In the genomic region with DNA sequence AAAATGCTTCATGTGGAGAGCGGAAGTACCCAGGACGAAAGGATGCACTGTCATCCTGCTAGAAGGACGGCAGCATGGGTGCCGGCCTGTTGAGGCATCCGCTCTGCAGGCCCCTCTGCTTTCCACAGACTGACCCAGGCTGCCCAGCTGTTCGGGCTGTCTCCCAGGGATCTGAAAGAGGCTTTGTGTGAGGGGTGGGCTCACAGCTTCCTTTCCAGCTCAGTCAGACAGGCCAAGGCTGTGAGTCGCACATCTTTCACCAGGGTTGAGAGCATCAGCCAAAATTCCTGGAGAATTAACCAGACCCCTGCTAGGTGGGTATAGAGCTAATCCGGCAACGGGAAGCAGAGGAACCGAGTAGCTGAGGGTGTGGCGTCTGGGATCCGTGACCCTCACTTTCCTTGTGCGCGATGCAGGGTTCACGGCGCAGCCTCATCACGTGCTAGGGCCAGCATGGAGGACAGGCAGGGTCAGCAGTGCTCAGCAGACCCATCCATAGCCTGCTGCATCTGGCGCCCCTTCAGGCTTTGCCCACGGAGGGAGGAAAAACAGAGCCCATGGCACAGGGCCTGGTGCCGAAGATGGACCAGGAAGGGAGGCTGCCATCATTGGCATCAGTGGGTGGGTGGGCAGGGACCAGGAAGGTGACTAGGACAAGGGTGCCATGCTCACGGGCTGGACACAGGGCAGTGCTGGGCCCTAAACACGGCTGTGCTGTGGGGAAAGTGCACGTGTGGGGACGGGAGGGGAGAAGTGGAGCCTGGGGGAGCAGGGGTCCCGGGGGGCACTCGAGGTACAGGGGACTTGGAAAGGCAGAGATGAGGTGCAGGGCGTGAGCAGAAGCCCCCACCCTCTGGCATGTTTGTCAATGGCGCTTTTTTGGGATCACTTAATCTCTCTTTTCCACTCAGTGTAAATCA, we compare ENCODE assay signal across 24 cellular contexts. TPM values are rescaled to one million over a fixed set of nuclear protein-coding genes. Genes with fewer than 3 reads are reported as not detected.
DNase-seq lines count a peak whose midpoint lies in the region; ATAC-seq and TF ChIP-seq lines count a peak whose summit lies in the region.
"Had no signal": no experiment of that assay in that cellular context is flagged by ENCODE, and none has a peak within 500 bp of the region (broad histone marks: within the 10 kb centered on the region; RNA-seq: fewer than 3 reads in every experiment).

No MANE protein-coding gene starts in this region.

- peak overlapping the region; percentile 33 for H2BK12ac ChIP-seq in neuronal stem cell (ENCODE audit: low read length)

- H3K4me1 ChIP-seq in IMR-90 (ENCODE audit: control insufficient read depth, insufficient read depth, low read length) (peaks cover 18% of the 10 kb centered on the region), neuronal stem cell (ENCODE audit: control insufficient read depth in 2 of 2, insufficient read depth in 1 of 2, low read depth in 1 of 2, low read length in 2 of 2) (peaks cover 14 to 20% of the 10 kb centered on the region in 2 donors), esophagus muscularis mucosa (peaks cover 0 to 30% (median 26%) of the 10 kb centered on the region in 4 donors), body of pancreas (peaks cover 16% of the 10 kb centered on the region)
- H3K4me1 ChIP-seq: testis had no signal

- peak overlapping the region; percentile 43; the same call in 1 of the 2 replicates for H3K4ac ChIP-seq in IMR-90 (ENCODE audit: low read depth, low read length)
- peak overlapping the region; percentile 1 for H3K4ac ChIP-seq in neuronal stem cell (ENCODE audit: low read length)

- H2BK15ac ChIP-seq in IMR-90 (ENCODE audit: low read depth, low read length) = no peak overlapping the region
- no peak overlapping the region for H2BK15ac ChIP-seq in neuronal stem cell (ENCODE audit: low read length)

- peaks cover 16% of the 10 kb centered on the region for H3K9me1 ChIP-seq in IMR-90 (ENCODE audit: insufficient read depth, low read length)

- peak; percentile 28; the same call in 1 of the 2 replicates for ATAC-seq in IMR-90 (ENCODE audit: low read depth)
- no peak for ATAC-seq in body of pancreas
- ATAC-seq: activated CD4-positive, alpha-beta T cell treated with anti-CD3 and anti-CD28 coated beads for 36 hours; activated naive CD4-positive, alpha-beta T cell treated with anti-CD3 and anti-CD28 coated beads, Interleukin-2, amount 50 U/mL, for 72 hours; gastroesophageal sphincter; natural killer cell treated with Interleukin-12 subunit alpha and Interleukin-12 subunit beta and Interleukin-15 and Interleukin-18, amount 100 ng/mL, for 72 hours; stimulated activated memory B cell treated with anti-CD40 and anti-IgM and Interleukin-4, amounts not matched to agents 10 μg/mL and 1 μg/mL and 100 μg/mL, for 72 hours had no signal

- POLR2A ChIA-PET in IMR-90 (lab: Charles Lee; ENCODE audit: unreplicated experiment) = no interaction called here

- no peaks in the 10 kb centered on the region for H4K20me1 ChIP-seq in IMR-90 (ENCODE audit: insufficient read depth, low read length)

- dilution Hi-C loops in IMR-90 (cut with HindIII; ENCODE audit: low sequenced_read_pairs, unreplicated experiment) = no loop called here

- H3K9me3 ChIP-seq in IMR-90 (ENCODE audit: control insufficient read depth, insufficient read depth, low read length) (no peaks in the 10 kb centered on the region), neuronal stem cell (replicated peaks in 1 of 2; ENCODE audit: control insufficient read depth in 2 of 2, insufficient read depth in 1 of 2, low read depth in 1 of 2, low read length in 2 of 2) (peaks cover 0 to 3% of the 10 kb centered on the region in 2 donors), esophagus muscularis mucosa (no peaks in the 10 kb centered on the region), body of pancreas (no peaks in the 10 kb centered on the region)
- H3K9me3 ChIP-seq: gastroesophageal sphincter, testis had no signal

- H3K18ac ChIP-seq in IMR-90 (ENCODE audit: low read depth, low read length) = no peak overlapping the region
- H3K18ac ChIP-seq in neuronal stem cell (ENCODE audit: low read length) = peak overlapping the region; percentile 80

- peak overlapping the region; percentile 79 for H2AFZ ChIP-seq in IMR-90 (replicated peaks; ENCODE audit: low read length, poor library complexity)
- no peak overlapping the region for H2AFZ ChIP-seq in neuronal stem cell (ENCODE audit: low read length)

- H2BK5ac ChIP-seq in IMR-90 (ENCODE audit: low read depth, low read length, poor library complexity, severe bottlenecking) (peak overlapping the region; percentile 70), neuronal stem cell (ENCODE audit: low read length) (no peak overlapping the region)

- H3K79me1 ChIP-seq in IMR-90 (ENCODE audit: low read depth in 1 of 2, low read length in 2 of 2) = no peaks in the 10 kb centered on the region
- peaks cover 3% of the 10 kb centered on the region for H3K79me1 ChIP-seq in neuronal stem cell (ENCODE audit: low read depth, low read length)

- H4K91ac ChIP-seq in IMR-90 (ENCODE audit: insufficient read depth, low read depth, low read length) (peak overlapping the region; percentile 76), neuronal stem cell (ENCODE audit: low read depth, low read length, poor library complexity) (no peak overlapping the region)

- peak overlapping the region; percentile 91 for H2AK5ac ChIP-seq in IMR-90 (ENCODE audit: low read depth, low read length)
- peak overlapping the region; percentile 93 for H2AK5ac ChIP-seq in neuronal stem cell (ENCODE audit: low read depth, low read length)

- H2AK9ac ChIP-seq in IMR-90 (replicated peaks; ENCODE audit: low read depth, low read length, poor library complexity) = peak overlapping the region; percentile 69

- peak overlapping the region; percentile 60 for H2BK120ac ChIP-seq in IMR-90 (ENCODE audit: low read depth, low read length)
- no peak overlapping the region for H2BK120ac ChIP-seq in neuronal stem cell (ENCODE audit: low read depth, low read length)

- TF ChIP-seq POLR2A in IMR-90 (IDR thresholded peaks at IDR 0.05; ENCODE audit: low read depth, low read length) (no peak), esophagus muscularis mucosa (IDR thresholded peaks at IDR 0.05; ENCODE audit: low read depth) (no peak), body of pancreas (IDR thresholded peaks at IDR 0.05) (no peak)

- intact Hi-C loops in IMR-90 (cut with micrococcal nuclease) (no loop called here), esophagus muscularis mucosa (cut with DNase I) (no loop called here), body of pancreas (cut with DNase I) (no loop called here)

- no peak overlapping the region for H3K56ac ChIP-seq in IMR-90 (ENCODE audit: extremely low read depth, insufficient read depth, low read length)

- BruUV-seq in IMR-90 (replicated peaks; lab: Mats Ljungman, UMichigan) = no TSS peak

- no peak overlapping the region for H4K5ac ChIP-seq in IMR-90 (ENCODE audit: low read depth, low read length)

- H2BK20ac ChIP-seq in IMR-90 (ENCODE audit: low read depth, low read length) = peak overlapping the region; percentile 55; the same call in 1 of the 2 replicates

- peaks cover 13% of the 10 kb centered on the region for H3K36me3 ChIP-seq in IMR-90 (ENCODE audit: control insufficient read depth, insufficient read depth, low read length)
- H3K36me3 ChIP-seq in neuronal stem cell (replicated peaks in 1 of 2; ENCODE audit: control insufficient read depth in 2 of 2, insufficient read depth in 2 of 2, low read length in 2 of 2) = peaks cover 6 to 14% of the 10 kb centered on the region in 2 donors
- H3K36me3 ChIP-seq in esophagus muscularis mucosa = peaks cover 0 to 75% (median 26%) of the 10 kb centered on the region in 4 donors
- no peaks in the 10 kb centered on the region for H3K36me3 ChIP-seq in body of pancreas (replicated peaks in 1 of 2; ENCODE audit: insufficient read depth in 1 of 2, low read depth in 2 of 2)

- peak; percentile 46 for DNase-seq in AG10803 (ENCODE audit: low read depth)
- DNase-seq in IMR-90 = peak; percentile 78
- DNase-seq in fibroblast of mammary gland (ENCODE audit: low read depth) = peak; percentile 23
- no peak for DNase-seq in neuronal stem cell (ENCODE audit: low spot score)
- DNase-seq in activated naive CD4-positive, alpha-beta T cell treated with Interleukin-2 at 50 U/mL for 16 hours = no peak
- no peak for DNase-seq in esophagus muscularis mucosa (ENCODE audit: extremely low spot score)
- DNase-seq in H4 (ENCODE audit: low spot score) = no peak
- no peak for DNase-seq in body of pancreas
- DNase-seq: activated CD4-positive, alpha-beta T cell treated with anti-CD3 and anti-CD28 coated beads for 36 hours; aorta; CD4-positive, alpha-beta memory T cell; cerebellar nuclear complex; DMS53; erythroblast; KBM-7; NCI-H146; SHP77; stimulated activated CD4-positive, alpha-beta T cell treated with anti-CD3 and anti-CD28 coated beads, Interleukin-1b, Interleukin-23, amount 100 ng/mL, for 48 hours; T-helper 1 cell; testis had no signal

- H3K4me2 ChIP-seq in IMR-90 (ENCODE audit: low read depth, low read length) (no peak overlapping the region), neuronal stem cell (ENCODE audit: insufficient read depth, low read length, poor library complexity, severe bottlenecking) (no peak overlapping the region)

- H4K8ac ChIP-seq in IMR-90 (ENCODE audit: low read depth in 2 of 2, low read length in 2 of 2) (peak overlapping the region; percentile 70 to 88; a peak in 3 of 4 replicates), neuronal stem cell (ENCODE audit: low read depth, low read length) (no peak overlapping the region)

- H3K14ac ChIP-seq in IMR-90 (replicated peaks; ENCODE audit: low read depth, low read length) (peak overlapping the region; percentile 60; the same call in 1 of the 2 replicates), neuronal stem cell (ENCODE audit: low read length) (no peak overlapping the region)

- H3K27me3 ChIP-seq in IMR-90 (ENCODE audit: control insufficient read depth, insufficient read depth, low read length) (no peaks in the 10 kb centered on the region), neuronal stem cell (ENCODE audit: control insufficient read depth in 3 of 3, insufficient read depth in 3 of 3, low read depth in 1 of 3, low read length in 3 of 3) (no peaks in the 10 kb centered on the region), esophagus muscularis mucosa (no peaks in the 10 kb centered on the region), body of pancreas (no peaks in the 10 kb centered on the region)
- H3K27me3 ChIP-seq: gastroesophageal sphincter, testis had no signal

- no peak for TF ChIP-seq EP300 in esophagus muscularis mucosa (IDR thresholded peaks at IDR 0.05)

- TF ChIP-seq CTCF in AG10803 (conservative IDR thresholded peaks at IDR 0.05; ENCODE audit: low read length) = no peak
- TF ChIP-seq CTCF in IMR-90 (conservative IDR thresholded peaks at IDR 0.05; ENCODE audit: low read depth, low read length) = no peak
- no peak for TF ChIP-seq CTCF in fibroblast of mammary gland (conservative IDR thresholded peaks at IDR 0.05; ENCODE audit: control insufficient read depth, insufficient read depth, low read depth, low read length)
- no peak for TF ChIP-seq CTCF in esophagus muscularis mucosa (IDR thresholded peaks at IDR 0.05)
- TF ChIP-seq CTCF in body of pancreas (IDR thresholded peaks at IDR 0.05) = no peak

- H3K9ac ChIP-seq in IMR-90 (ENCODE audit: low read depth, low read length) = peak overlapping the region; percentile 3; the same call in 1 of the 2 replicates
- H3K9ac ChIP-seq in neuronal stem cell (ENCODE audit: low read depth, low read length, poor library complexity) = peak overlapping the region; percentile 50

- in situ Hi-C loops in IMR-90 (cut with MboI; ENCODE audit: low sequenced_read_pairs) = no loop called here

- H3K4me3 ChIP-seq in AG10803 (ENCODE audit: low read length) (no peak overlapping the region), IMR-90 (ENCODE audit: insufficient read depth, low read depth, low read length) (no peak overlapping the region), fibroblast of mammary gland (ENCODE audit: control insufficient read depth, low read depth, low read length) (no peak overlapping the region), neuronal stem cell (ENCODE audit: low read length in 2 of 2) (no peak overlapping the region), esophagus muscularis mucosa (no peak overlapping the region), body of pancreas (no peak overlapping the region)
- H3K4me3 ChIP-seq: gastroesophageal sphincter, testis had no signal

- 0 out of 2 replicates have a peak overlapping the region, but pooled peaks have one; percentile 49 for H3K23ac ChIP-seq in IMR-90 (ENCODE audit: low read depth, low read length)
- H3K23ac ChIP-seq in neuronal stem cell (ENCODE audit: low read depth, low read length, poor library complexity) = no peak overlapping the region

- WGBS in IMR-90 (ENCODE audit: extremely low coverage in 2 of 2, insufficient read length in 1 of 2), 2 experiments = 65% methylated on average over 14 of the region's 28 CpGs; no CpG with 5 or more reads in 1 of the 2 experiments
- WGBS in neuronal stem cell (ENCODE audit: extremely low coverage in 2 of 2, insufficient read length in 2 of 2, insufficient replicate concordance in 1 of 2), 2 donors = no CpG with 5 or more reads among the region's 28 CpGs
- whole genome bisulfite sequencing in esophagus muscularis mucosa = 84% methylated on average over 27 of the region's 28 CpGs
- 85 to 88% methylated on average over 24 to 28 of the region's 28 CpGs for WGBS in body of pancreas, 2 donors

- H3K27ac ChIP-seq in IMR-90 (ENCODE audit: insufficient read depth, low read length) (peak overlapping the region; percentile 38; the same call in 1 of the 2 replicates), neuronal stem cell (replicated peaks; ENCODE audit: low read length) (no peak overlapping the region), esophagus muscularis mucosa (replicated peaks in 1 of 4) (no peak overlapping the region), body of pancreas (no peak overlapping the region)
- H3K27ac ChIP-seq: gastroesophageal sphincter, testis had no signal

- TF ChIP-seq RAD21 in IMR-90 (IDR thresholded peaks at IDR 0.05; ENCODE audit: low read length) = no peak

- CTCF ChIA-PET in IMR-90 (lab: Yijun Ruan, JAX) = no interaction called here

RNA-seq across cellular contexts. Expression of a gene that starts 9.2 kb away (rescaled TPM):
- total RNA-seq in IMR-90 (2012; rRNA removed) = 132 and 166 TPM in 2 replicates
- polyA plus RNA-seq in IMR-90 (2012; rRNA removed) = 184 and 248 TPM in 2 replicates
- polyA plus RNA-seq in IMR-90 (2012; cell fraction: cytosol; rRNA removed) = 392 and 403 TPM in 2 replicates
- polyA plus RNA-seq in IMR-90 (2012; cell fraction: nucleus; rRNA removed; ENCODE audit: low replicate concordance) = 69.2 and 188 TPM in 2 replicates
- 109 TPM for polyA plus RNA-seq in neuronal stem cell (2013, experiment 1 of 2)
- polyA plus RNA-seq in neuronal stem cell (2013, experiment 2 of 2) = 114 TPM
- total RNA-seq in esophagus muscularis mucosa = 100 to 1,000 TPM; 207 to 324 (median 290) TPM
- 286 and 381 TPM in 2 replicates for total RNA-seq in H4 (2014; rRNA removed; shearing (Covaris generic))
- 100 to 1,000 TPM; 111 to 130 TPM for total RNA-seq in body of pancreas

RNA-seq across cellular contexts. Expression of a gene that starts 19.7 kb away (rescaled TPM):
- 1.8 and 2.5 TPM in 2 replicates for total RNA-seq in IMR-90 (2012; rRNA removed)
- 3.9 and 5.2 TPM in 2 replicates for polyA plus RNA-seq in IMR-90 (2012; rRNA removed)
- 5.9 and 6.5 TPM in 2 replicates for polyA plus RNA-seq in IMR-90 (2012; cell fraction: cytosol; rRNA removed)
- 28.6 and 32.1 TPM in 2 replicates for polyA plus RNA-seq in IMR-90 (2012; cell fraction: nucleus; rRNA removed; ENCODE audit: low replicate concordance)
- polyA plus RNA-seq in neuronal stem cell (2013, experiment 1 of 2) = 23.8 TPM
- 21.4 TPM for polyA plus RNA-seq in neuronal stem cell (2013, experiment 2 of 2)
- 1 to 10 TPM; 4.3 to 7.9 (median 5.7) TPM for total RNA-seq in esophagus muscularis mucosa
- total RNA-seq in H4 (2014; rRNA removed; shearing (Covaris generic)) = 3.7 and 4.0 TPM in 2 replicates
- 1 to 10 TPM; 4.0 to 4.7 TPM for total RNA-seq in body of pancreas

RNA-seq across cellular contexts. Expression of a gene that starts 51.8 kb away (rescaled TPM):
- total RNA-seq in IMR-90 (2012; rRNA removed) (182 and 193 TPM in 2 replicates), esophagus muscularis mucosa (100 to 1,000 TPM; 162 to 267 (median 187) TPM), body of pancreas (100 to 1,000 TPM in 1 of 2 donors, 10 to 100 TPM in 1; 74.2 to 151 TPM)
- 221 and 242 TPM in 2 replicates for polyA plus RNA-seq in IMR-90 (2012; rRNA removed)
- polyA plus RNA-seq in IMR-90 (2012; cell fraction: cytosol; rRNA removed) = 248 and 535 TPM in 2 replicates
- 317 and 551 TPM in 2 replicates for polyA plus RNA-seq in IMR-90 (2012; cell fraction: nucleus; rRNA removed; ENCODE audit: low replicate concordance)
- 84.4 TPM for polyA plus RNA-seq in neuronal stem cell (2013, experiment 1 of 2)
- 82.3 TPM for polyA plus RNA-seq in neuronal stem cell (2013, experiment 2 of 2)
- total RNA-seq in H4 (2014; rRNA removed; shearing (Covaris generic)) = 86.5 and 127 TPM in 2 replicates

RNA-seq across cellular contexts. Expression of a gene that starts 54.3 kb away (rescaled TPM):
- total RNA-seq in IMR-90 (2012; rRNA removed) (16.8 and 20.0 TPM in 2 replicates), esophagus muscularis mucosa (100 to 1,000 TPM in 1 of 4 donors, 10 to 100 TPM in 3; 51.5 to 129 (median 66.7) TPM), body of pancreas (10 to 100 TPM; 46.2 to 90.3 TPM)
- 62.1 and 76.2 TPM in 2 replicates for polyA plus RNA-seq in IMR-90 (2012; rRNA removed)
- 39.3 and 68.1 TPM in 2 replicates for polyA plus RNA-seq in IMR-90 (2012; cell fraction: cytosol; rRNA removed)
- polyA plus RNA-seq in IMR-90 (2012; cell fraction: nucleus; rRNA removed; ENCODE audit: low replicate concordance) = 179 and 366 TPM in 2 replicates
- 19.0 TPM for polyA plus RNA-seq in neuronal stem cell (2013, experiment 1 of 2)
- 19.6 TPM for polyA plus RNA-seq in neuronal stem cell (2013, experiment 2 of 2)
- total RNA-seq in H4 (2014; rRNA removed; shearing (Covaris generic)) = 13.0 and 16.3 TPM in 2 replicates

RNA-seq across cellular contexts. Expression of a gene that starts 57.2 kb away (rescaled TPM):
- 1.1 and 1.3 TPM in 2 replicates for total RNA-seq in IMR-90 (2012; rRNA removed)
- polyA plus RNA-seq in IMR-90 (2012; rRNA removed) = 2.3 and 3.6 TPM in 2 replicates
- 1.7 and 3.3 TPM in 2 replicates for polyA plus RNA-seq in IMR-90 (2012; cell fraction: cytosol; rRNA removed)
- 1.2 and 2.1 TPM in 2 replicates for polyA plus RNA-seq in IMR-90 (2012; cell fraction: nucleus; rRNA removed; ENCODE audit: low replicate concordance)
- polyA plus RNA-seq in neuronal stem cell (2013, experiment 1 of 2) = 0.95 TPM
- 0.87 TPM for polyA plus RNA-seq in neuronal stem cell (2013, experiment 2 of 2)
- 1 to 10 TPM; 2.5 to 6.4 (median 4.9) TPM for total RNA-seq in esophagus muscularis mucosa
- total RNA-seq in H4 (2014; rRNA removed; shearing (Covaris generic)) = 0.83 and 2.9 TPM in 2 replicates
- 10 to 100 TPM; 10.6 to 21.8 TPM for total RNA-seq in body of pancreas

Comparison
In these comparisons a context has a peak if more than half of its experiments do, and no peak if none do; other contexts are left out.
1. DNase-seq: peak in AG10803 (single experiment), IMR-90 (single experiment) and fibroblast of mammary gland (single experiment); none in neuronal stem cell (single experiment), activated naive CD4-positive, alpha-beta T cell treated with Interleukin-2 at 50 U/mL for 16 hours (single experiment), esophagus muscularis mucosa (single experiment), H4 (single experiment) and body of pancreas (0 of 4).